In genomic region chr3:187215460-187215859, GRCh38 we compare ENCODE assay signal across 4 cellular contexts.
A peak's percentile ranks its signal among the peaks of the same experiment; 100 is the strongest.
TF ChIP-seq lines count a peak whose summit lies in the region.

No MANE protein-coding gene starts in this region.

TF ChIP-seq in HepG2, 621 proteins besides CTCF, POLR2A, EP300 and RAD21:
- TF ChIP-seq MAFK (conservative IDR thresholded peaks at IDR 0.05 in 1 of 2, IDR thresholded peaks at IDR 0.05 in 1 of 2; ENCODE audit: low read length in 2 of 2) (peak; percentile 76 to 83), MAFF (IDR thresholded peaks at IDR 0.05; ENCODE audit: low read depth, low read length) (peak; percentile 65), MTA3 (CRISPR knock-in tag; IDR thresholded peaks at IDR 0.05) (no peak)

TF ChIP-seq in A549, 52 proteins besides CTCF, POLR2A, EP300 and RAD21:
- TF ChIP-seq RARB (CRISPR knock-in tag; IDR thresholded peaks at IDR 0.05) (no peak), KDM1A (IDR thresholded peaks at IDR 0.05; ENCODE audit: low read depth) (no peak), BHLHE40 (IDR thresholded peaks at IDR 0.05; ENCODE audit: low read depth, low read length) (no peak), HOXB13 (CRISPR knock-in tag; IDR thresholded peaks at IDR 0.05; ENCODE audit: low read depth) (no peak), JUNB (IDR thresholded peaks at IDR 0.05) (no peak), MAFK (IDR thresholded peaks at IDR 0.05; ENCODE audit: partially characterized antibody) (peak; percentile 54)
TF ChIP-seq in A549: peak in this region for 1.

TF ChIP-seq in IMR-90, 13 proteins besides CTCF, POLR2A, EP300 and RAD21:
- TF ChIP-seq MAFK (IDR thresholded peaks at IDR 0.05; ENCODE audit: low read depth, low read length) (peak; percentile 66), CHD1 (IDR thresholded peaks at IDR 0.05; ENCODE audit: low read depth, low read length) (no peak), CEBPB (IDR thresholded peaks at IDR 0.05; ENCODE audit: low read depth, low read length) (no peak), SMC3 (IDR thresholded peaks at IDR 0.05; ENCODE audit: low read depth, low read length) (no peak), MAZ (IDR thresholded peaks at IDR 0.05; ENCODE audit: borderline replicate concordance, low read depth, low read length) (no peak), NFE2L2 (IDR thresholded peaks at IDR 0.05; ENCODE audit: low read depth, low read length) (no peak), FOS (IDR thresholded peaks at IDR 0.05; ENCODE audit: low read depth, low read length) (no peak)

TF ChIP-seq in K562, 482 proteins besides CTCF, POLR2A, EP300 and RAD21:
- TF ChIP-seq MAFG (tag; conservative IDR thresholded peaks at IDR 0.05), result 0 out of 2 replicates have a peak, but pooled peaks have one; percentile 14
- TF ChIP-seq C11orf30 (IDR thresholded peaks at IDR 0.05; ENCODE audit: low read depth), result peak; percentile 24; the same call in 1 of the 2 replicates
- TF ChIP-seq RBM39 (optimal IDR thresholded peaks at IDR 0.05; ENCODE audit: low read depth, low read length), result no peak
- no peak for TF ChIP-seq HMG20B (CRISPR knock-in tag; IDR thresholded peaks at IDR 0.05)
- no peak for TF ChIP-seq ZNF134 (CRISPR knock-in tag; conservative IDR thresholded peaks at IDR 0.05)
- peak; percentile 37; the same call in 1 of the 2 replicates for TF ChIP-seq ZNF316 (IDR thresholded peaks at IDR 0.05)
- TF ChIP-seq SP1 (CRISPR knock-in tag; IDR thresholded peaks at IDR 0.05), result no peak
- peak; percentile 19; the same call in 1 of the 2 replicates for TF ChIP-seq MAFK (IDR thresholded peaks at IDR 0.05; ENCODE audit: low read length)
- TF ChIP-seq ZNF445 (CRISPR knock-in tag; IDR thresholded peaks at IDR 0.05; ENCODE audit: low read depth), result no peak
- no peak for TF ChIP-seq PREB (CRISPR knock-in tag; IDR thresholded peaks at IDR 0.05)
- TF ChIP-seq DMBX1 (CRISPR knock-in tag; IDR thresholded peaks at IDR 0.05; ENCODE audit: borderline replicate concordance), result no peak
